ENCODE assay signal across 24 cellular contexts in genomic region chr20:37363221-37364012, GRCh38. TPM values are rescaled to one million over a fixed set of nuclear protein-coding genes. Genes with fewer than 3 reads are reported as not detected.
DNase-seq lines count a peak whose midpoint lies in the region; ATAC-seq and TF ChIP-seq lines count a peak whose summit lies in the region.
"Had no signal": no experiment of that assay in that cellular context is flagged by ENCODE, and none has a peak within 500 bp of the region (broad histone marks: within the 10 kb centered on the region; RNA-seq: fewer than 3 reads in every experiment).

No MANE protein-coding gene starts in this region.

- POLR2A ChIA-PET in HEK293 (lab: Yijun Ruan, JAX), result no interaction called here

- no peaks in the 10 kb centered on the region for H3K27me3 ChIP-seq in upper lobe of right lung
- H3K27me3 ChIP-seq: breast epithelium had no signal

- TF ChIP-seq CTCF in HEK293 (tag by site-specific recombination; IDR thresholded peaks at IDR 0.05), result no peak
- TF ChIP-seq CTCF in coronary artery (IDR thresholded peaks at IDR 0.05), result no peak
- no peak for TF ChIP-seq CTCF in upper lobe of right lung (IDR thresholded peaks at IDR 0.05)

- intact Hi-C loops in upper lobe of right lung (cut with DNase I), result no loop called here

- H3K36me3 ChIP-seq in HEK293 (ENCODE audit: control insufficient read depth in 2 of 2, insufficient read depth in 1 of 2, low read length in 2 of 2) (peaks cover 10 to 33% of the 10 kb centered on the region in 2 experiments; a peak in 2 of 3 replicates), mesodermal cell (ENCODE audit: control insufficient read depth, insufficient read depth, low read length) (peaks cover 74% of the 10 kb centered on the region), upper lobe of right lung (peaks cover 12% of the 10 kb centered on the region)
- H3K36me3 ChIP-seq: breast epithelium had no signal

- H3K4me1 ChIP-seq in HEK293 (ENCODE audit: control insufficient read depth, insufficient read depth, low read length) (no peaks in the 10 kb centered on the region), mesodermal cell (ENCODE audit: control insufficient read depth, insufficient read depth, low read length, poor library complexity, severe bottlenecking) (no peaks in the 10 kb centered on the region), upper lobe of right lung (peaks cover 7% of the 10 kb centered on the region)
- H3K4me1 ChIP-seq: HAP-1 had no signal

- 93 to 97% methylated on average over 19 to 23 of the region's 24 CpGs for WGBS in mesodermal cell (ENCODE audit: insufficient coverage in 2 of 2), 2 experiments

- ATAC-seq in upper lobe of right lung (no peak), GM21360 (IDR thresholded peaks at IDR 0.05; ENCODE audit: unreplicated experiment) (no peak), HG03108 (IDR thresholded peaks at IDR 0.05; ENCODE audit: unreplicated experiment) (no peak)
- ATAC-seq: CD8-positive, alpha-beta T cell; Panc1 had no signal

- CTCF ChIA-PET in HEK293 (lab: Yijun Ruan, JAX), result interaction anchor here (0.6 kb wide), 1 partner anchor 88 kb away, joined by 3 read pairs; no protein-coding TSS in a partner anchor

- DNase-seq in coronary artery (ENCODE audit: low spot score) (peak; percentile 66), upper lobe of right lung (peak; percentile 55), SW480 (ENCODE audit: low spot score) (no peak)
- DNase-seq: activated B cell treated with CpG ODN at 0.5 μM for 24 hours; activated CD4-positive, alpha-beta T cell treated with anti-CD3 and anti-CD28 coated beads, Interleukin-2, amount 50 U/mL, for 4 hours; activated naive CD4-positive, alpha-beta T cell treated with anti-CD3 and anti-CD28 coated beads, Interleukin-2, amount 50 U/mL, for 16 hours; amygdala; CD8-positive, alpha-beta T cell; effector memory CD4-positive, alpha-beta T cell; erythroblast; KG1; kidney; MM.1S; NCI-H2029; NCI-H526 treated with DMSO at 0.1 percent for 48 hours; nucleus accumbens; SW 1271 had no signal

- H3K27ac ChIP-seq in HEK293 (ENCODE audit: extremely low read depth, low read depth, low read length), result no peak overlapping the region
- no peak overlapping the region for H3K27ac ChIP-seq in coronary artery
- peak overlapping the region; percentile 36 for H3K27ac ChIP-seq in mesodermal cell (ENCODE audit: low read depth, low read length, severe bottlenecking)
- no peak overlapping the region for H3K27ac ChIP-seq in upper lobe of right lung
- H3K27ac ChIP-seq: breast epithelium had no signal

- H3K9me3 ChIP-seq in HEK293 (ENCODE audit: control insufficient read depth, insufficient read depth, low read depth, low read length) (no peaks in the 10 kb centered on the region), mesodermal cell (ENCODE audit: control insufficient read depth, low read length) (no peaks in the 10 kb centered on the region), upper lobe of right lung (no peaks in the 10 kb centered on the region)
- H3K9me3 ChIP-seq: breast epithelium, HAP-1 had no signal

- H3K4me3 ChIP-seq in HEK293 (ENCODE audit: low read depth, low read length), result no peak overlapping the region
- no peak overlapping the region for H3K4me3 ChIP-seq in coronary artery
- H3K4me3 ChIP-seq in mesodermal cell (ENCODE audit: extremely low read depth, insufficient read depth, low read length, poor library complexity, severe bottlenecking), result no peak overlapping the region
- no peak overlapping the region for H3K4me3 ChIP-seq in upper lobe of right lung
- H3K4me3 ChIP-seq: breast epithelium, HAP-1 had no signal

TF ChIP-seq in HEK293, 187 proteins besides CTCF, POLR2A, EP300 and RAD21:
- TF ChIP-seq ZIC2 (tag by site-specific recombination; IDR thresholded peaks at IDR 0.05), result 0 out of 2 replicates have a peak, but pooled peaks have one; percentile 20
- TF ChIP-seq, protein P1, sequence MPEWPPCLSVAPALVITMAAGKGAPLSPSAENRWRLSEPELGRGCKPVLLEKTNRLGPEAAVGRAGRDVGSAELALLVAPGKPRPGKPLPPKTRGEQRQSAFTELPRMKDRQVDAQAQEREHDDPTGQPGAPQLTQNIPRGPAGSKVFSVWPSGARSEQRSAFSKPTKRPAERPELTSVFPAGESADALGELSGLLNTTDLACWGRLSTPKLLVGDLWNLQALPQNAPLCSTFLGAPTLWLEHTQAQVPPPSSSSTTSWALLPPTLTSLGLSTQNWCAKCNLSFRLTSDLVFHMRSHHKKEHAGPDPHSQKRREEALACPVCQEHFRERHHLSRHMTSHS (tag by site-specific recombination; IDR thresholded peaks at IDR 0.05), result no peak
- TF ChIP-seq HOXD13 (CRISPR knock-in tag; IDR thresholded peaks at IDR 0.05; ENCODE audit: borderline replicate concordance), result no peak

RNA-seq across cellular contexts. Expression of gene SRC, which starts 17.5 kb away (rescaled TPM):
- 97.8 TPM for polyA plus RNA-seq in mesodermal cell (2013, experiment 1 of 2)
- polyA plus RNA-seq in mesodermal cell (2013, experiment 2 of 2), result 102 TPM
- 64.0 TPM for total RNA-seq in upper lobe of right lung
